In genomic region chr20:21238818-21239530, GRCh38 we compare ENCODE assay signal across 23 cellular contexts.
DNase-seq lines count a peak whose midpoint lies in the region; ATAC-seq, FAIRE-seq and TF ChIP-seq lines count a peak whose summit lies in the region.
"Had no signal": no experiment of that assay in that cellular context is flagged by ENCODE, and none has a peak within 500 bp of the region (broad histone marks: within the 10 kb centered on the region; RNA-seq: fewer than 3 reads in every experiment).

No MANE protein-coding gene starts in this region.

- TF ChIP-seq POLR2A in A549 (IDR thresholded peaks at IDR 0.05; ENCODE audit: low read length), result no peak
- no peak for TF ChIP-seq POLR2A in transverse colon (IDR thresholded peaks at IDR 0.05)

- H3K4me2 ChIP-seq in A549, result no peak overlapping the region
- H3K4me2 ChIP-seq: GM23338 had no signal

- in situ Hi-C loops in transverse colon (cut with MboI; ENCODE audit: low pct_ligation_motif_present in 1 of 4, low pct_unique_long_range_greater_than_20kb in 1 of 4, low sequenced_read_pairs in 3 of 4) (loop anchor here (5.0 to 25.0 kb wide), 4 partner anchors 263 to 377 kb away; partner anchors contain the start of gene NKX2-2 (in 1 of the 4)), KBM-7 (cut with MboI; ENCODE audit: low pct_unique_long_range_greater_than_20kb, low sequenced_read_pairs) (loop anchor here (10.0 to 25.0 kb wide), 3 partner anchors 266 to 377 kb away; no protein-coding TSS in a partner anchor)

- H3K4me3 ChIP-seq in A549 (no peak overlapping the region), mucosa of descending colon (no peak overlapping the region), transverse colon (no peak overlapping the region)
- H3K4me3 ChIP-seq: GM12878, GM23338 had no signal

- 69% methylated on average over 6 of the region's 6 CpGs for WGBS in A549 (ENCODE audit: missing lambda C conversion rate)
- WGBS in transverse colon (ENCODE audit: low coverage in 1 of 2), 2 donors, result 68% methylated on average over 6 of the region's 6 CpGs; no CpG with 5 or more reads in 1 of the 2 donors

- H3K27me3 ChIP-seq in transverse colon, result no peaks in the 10 kb centered on the region
- H3K27me3 ChIP-seq: BE2C had no signal

- TF ChIP-seq EP300 in A549 (IDR thresholded peaks at IDR 0.05) (no peak), transverse colon (IDR thresholded peaks at IDR 0.05; ENCODE audit: low read depth) (no peak)

- no peak for FAIRE-seq in A549 (lab: Jason Lieb, UNC)
- FAIRE-seq: GM12878, GM19239, H54 had no signal

- TF ChIP-seq RAD21 in A549 (conservative IDR thresholded peaks at IDR 0.05 in 1 of 2, IDR thresholded peaks at IDR 0.05 in 1 of 2), result no peak

- CTCF ChIA-PET in A549 (lab: Yijun Ruan, JAX), result interaction anchor here (1.5 to 14.8 kb wide), 4 partner anchors 260 to 403 kb away, joined by 4 to 610 read pairs (median 16); no protein-coding TSS in a partner anchor

- H3K27ac ChIP-seq in A549 (no peak overlapping the region), transverse colon (no peak overlapping the region)
- H3K27ac ChIP-seq: HL-60 had no signal

- H3K9me3 ChIP-seq in A549 (no peaks in the 10 kb centered on the region), mucosa of descending colon (no peaks in the 10 kb centered on the region), transverse colon (no peaks in the 10 kb centered on the region)
- H3K9me3 ChIP-seq: BE2C had no signal

- H3K4me1 ChIP-seq in A549 (peaks cover 6% of the 10 kb centered on the region; the same call in 1 of the 3 replicates), mucosa of descending colon (ENCODE audit: low read depth) (peaks cover 4% of the 10 kb centered on the region), transverse colon (peaks cover 0 to 11% (median 4%) of the 10 kb centered on the region in 4 donors)
- H3K4me1 ChIP-seq: BE2C had no signal

- DNase-seq in A549 (ENCODE audit: low read depth in 1 of 2, low spot score in 1 of 2) (no peak), NCI-H69 (lab: John Stamatoyannopoulos, UW) (peak; percentile 29), mucosa of descending colon (peak in 2 of 3 donors; percentile 45 to 54), transverse colon (peak; percentile 46), KBM-7 (no peak), NCI-H82 treated with DMSO at 0.1 percent for 48 hours (lab: John Stamatoyannopoulos, UW; ENCODE audit: unreplicated experiment) (no peak)
- DNase-seq: ACHN; BE2C; C1 segment of cervical spinal cord; CD4-positive, CD25-positive, alpha-beta regulatory T cell; CD8-positive, alpha-beta memory T cell; COR-L47; DMS 273 treated with DMSO at 0.1 percent for 48 hours; DMS53; DND-41; EL; HCEC 1CT had no signal

- H3K36me3 ChIP-seq in mucosa of descending colon (ENCODE audit: low read depth) (no peaks in the 10 kb centered on the region), transverse colon (no peaks in the 10 kb centered on the region)
- H3K36me3 ChIP-seq: BE2C had no signal

- ATAC-seq in A549, result no peak
- peak; percentile 82 for ATAC-seq in mucosa of descending colon
- no peak for ATAC-seq in GM21423 (IDR thresholded peaks at IDR 0.05; ENCODE audit: unreplicated experiment)
- ATAC-seq: GM12878, GM23338 had no signal

- TF ChIP-seq CTCF in A549 (IDR thresholded peaks at IDR 0.05) (no peak), mucosa of descending colon (IDR thresholded peaks at IDR 0.05) (no peak), transverse colon (IDR thresholded peaks at IDR 0.05) (no peak)

- intact Hi-C loops in mucosa of descending colon (cut with DNase I, micrococcal nuclease), result loop anchor here (5.0 kb wide), 1 partner anchor 268 kb away; no protein-coding TSS in a partner anchor
- intact Hi-C loops in transverse colon (cut with DNase I; ENCODE audit: low total_unique reads), result loop anchor here (2.0 to 5.0 kb wide), 2 partner anchors 28 to 268 kb away; no protein-coding TSS in a partner anchor

- POLR2A ChIA-PET in A549 (lab: Yijun Ruan, JAX), result no interaction called here

TF ChIP-seq in A549, 52 proteins besides CTCF, POLR2A, EP300 and RAD21:
- TF ChIP-seq, protein P1, sequence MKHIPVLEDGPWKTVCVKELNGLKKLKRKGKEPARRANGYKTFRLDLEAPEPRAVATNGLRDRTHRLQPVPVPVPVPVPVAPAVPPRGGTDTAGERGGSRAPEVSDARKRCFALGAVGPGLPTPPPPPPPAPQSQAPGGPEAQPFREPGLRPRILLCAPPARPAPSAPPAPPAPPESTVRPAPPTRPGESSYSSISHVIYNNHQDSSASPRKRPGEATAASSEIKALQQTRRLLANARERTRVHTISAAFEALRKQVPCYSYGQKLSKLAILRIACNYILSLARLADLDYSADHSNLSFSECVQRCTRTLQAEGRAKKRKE (CRISPR knock-in tag; IDR thresholded peaks at IDR 0.05; ENCODE audit: low read depth), result no peak
- TF ChIP-seq NPAS2 (CRISPR knock-in tag; IDR thresholded peaks at IDR 0.05; ENCODE audit: borderline replicate concordance), result no peak
- no peak for TF ChIP-seq CBX2 (IDR thresholded peaks at IDR 0.05; ENCODE audit: borderline replicate concordance, low read depth)
- no peak for TF ChIP-seq NFE2L2 (conservative IDR thresholded peaks at IDR 0.05; ENCODE audit: low read length)
- peak; percentile 80 for TF ChIP-seq MAFK (IDR thresholded peaks at IDR 0.05; ENCODE audit: partially characterized antibody)
- TF ChIP-seq, protein P2, sequence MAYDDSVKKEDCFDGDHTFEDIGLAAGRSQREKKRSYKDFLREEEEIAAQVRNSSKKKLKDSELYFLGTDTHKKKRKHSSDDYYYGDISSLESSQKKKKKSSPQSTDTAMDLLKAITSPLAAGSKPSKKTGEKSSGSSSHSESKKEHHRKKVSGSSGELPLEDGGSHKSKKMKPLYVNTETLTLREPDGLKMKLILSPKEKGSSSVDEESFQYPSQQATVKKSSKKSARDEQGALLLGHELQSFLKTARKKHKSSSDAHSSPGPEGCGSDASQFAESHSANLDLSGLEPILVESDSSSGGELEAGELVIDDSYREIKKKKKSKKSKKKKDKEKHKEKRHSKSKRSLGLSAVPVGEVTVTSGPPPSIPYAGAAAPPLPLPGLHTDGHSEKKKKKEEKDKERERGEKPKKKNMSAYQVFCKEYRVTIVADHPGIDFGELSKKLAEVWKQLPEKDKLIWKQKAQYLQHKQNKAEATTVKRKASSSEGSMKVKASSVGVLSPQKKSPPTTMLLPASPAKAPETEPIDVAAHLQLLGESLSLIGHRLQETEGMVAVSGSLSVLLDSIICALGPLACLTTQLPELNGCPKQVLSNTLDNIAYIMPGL (CRISPR knock-in tag; IDR thresholded peaks at IDR 0.05; ENCODE audit: borderline replicate concordance), result no peak

Comparison
In these comparisons a context has a peak if more than half of its experiments do, and no peak if none do; other contexts are left out.
1. DNase-seq: peak in NCI-H69 (single experiment), mucosa of descending colon (2 of 3) and transverse colon (single experiment); none in A549 (0 of 2), KBM-7 (single experiment) and NCI-H82 treated with DMSO at 0.1 percent for 48 hours (single experiment).